ENCODE assay signal across 20 cellular contexts in genomic region chr22:33894036-33894435, GRCh38. TPM values are rescaled to one million over a fixed set of nuclear protein-coding genes. Genes with fewer than 3 reads are reported as not detected.
DNase-seq lines count a peak whose midpoint lies in the region; ATAC-seq, FAIRE-seq and TF ChIP-seq lines count a peak whose summit lies in the region.
"Had no signal": no experiment of that assay in that cellular context is flagged by ENCODE, and none has a peak within 500 bp of the region (broad histone marks: within the 10 kb centered on the region; RNA-seq: fewer than 3 reads in every experiment).

No MANE protein-coding gene starts in this region.

- ATAC-seq in esophagus mucosa: peak; percentile 43
- ATAC-seq: HCT116 had no signal

- TF ChIP-seq CTCF in astrocyte (IDR thresholded peaks at IDR 0.05; ENCODE audit: insufficient read depth, low read depth, low read length) (no peak), progenitor cell of endocrine pancreas (IDR thresholded peaks at IDR 0.05; ENCODE audit: unreplicated experiment) (no peak), PC-9 (conservative IDR thresholded peaks at IDR 0.05) (no peak)

- no peak overlapping the region for H3K4me3 ChIP-seq in astrocyte (ENCODE audit: insufficient read depth, low read depth, low read length)
- H3K4me3 ChIP-seq in mesendoderm (ENCODE audit: low read length): no peak overlapping the region
- no peak overlapping the region for H3K4me3 ChIP-seq in PC-9

- H4K5ac ChIP-seq in mesendoderm (ENCODE audit: low read length): no peak overlapping the region

- no peak overlapping the region for H2BK15ac ChIP-seq in mesendoderm (replicated peaks; ENCODE audit: low read depth)

- no peaks in the 10 kb centered on the region for H3K27me3 ChIP-seq in astrocyte (ENCODE audit: insufficient read depth, low read length)
- H3K27me3 ChIP-seq in mesendoderm (ENCODE audit: insufficient read depth, low read length, poor library complexity): no peaks in the 10 kb centered on the region
- no peaks in the 10 kb centered on the region for H3K27me3 ChIP-seq in PC-9 (ENCODE audit: insufficient read depth, low read depth)

- H3K9me3 ChIP-seq in astrocyte (ENCODE audit: insufficient read depth, low read depth, low read length) (no peaks in the 10 kb centered on the region), PC-9 (ENCODE audit: insufficient read depth, low read depth) (no peaks in the 10 kb centered on the region)

- peaks cover 15% of the 10 kb centered on the region for H3K36me3 Mint-ChIP-seq in astrocyte (ENCODE audit: low read depth, unreplicated experiment)
- H3K36me3 Mint-ChIP-seq in progenitor cell of endocrine pancreas (ENCODE audit: insufficient read depth): peaks cover 10% of the 10 kb centered on the region

- H3K4me1 ChIP-seq in astrocyte (ENCODE audit: insufficient read depth, low read length) (no peaks in the 10 kb centered on the region), mesendoderm (ENCODE audit: control insufficient read depth, low read depth, low read length) (peaks cover 4% of the 10 kb centered on the region), PC-9 (replicated peaks; ENCODE audit: insufficient read depth) (no peaks in the 10 kb centered on the region)

- no TSS peak for BruUV-seq in PC-9 (replicated peaks; lab: Mats Ljungman, UMichigan)

- H3K79me2 ChIP-seq in astrocyte (ENCODE audit: insufficient read depth, low read length) (peaks cover 17% of the 10 kb centered on the region), mesendoderm (ENCODE audit: control insufficient read depth, insufficient read depth, low read length) (peaks cover 62% of the 10 kb centered on the region), PC-9 (ENCODE audit: low read depth) (no peaks in the 10 kb centered on the region)

- no peak overlapping the region for H3K9ac ChIP-seq in astrocyte (ENCODE audit: low read length)
- H3K9ac ChIP-seq in mesendoderm (ENCODE audit: low read length): no peak overlapping the region

- H3K27ac ChIP-seq in astrocyte (ENCODE audit: low read depth, low read length): no peak overlapping the region
- no peak overlapping the region for H3K27ac ChIP-seq in mesendoderm (ENCODE audit: low read depth, low read length)
- H3K27ac ChIP-seq in PC-9: no peak overlapping the region

- H3K23ac ChIP-seq in mesendoderm (ENCODE audit: low read length): peak overlapping the region; percentile 7

- H3K27ac Mint-ChIP-seq in astrocyte (ENCODE audit: unreplicated experiment) (peak overlapping the region; percentile 21), progenitor cell of endocrine pancreas (peak overlapping the region; percentile 76)
- H3K27ac Mint-ChIP-seq: B cell; CD4-positive, alpha-beta T cell had no signal

- DNase-seq in astrocyte (ENCODE audit: low read depth): no peak
- DNase-seq in mesendoderm: no peak
- no peak for DNase-seq in progenitor cell of endocrine pancreas (ENCODE audit: low spot score, unreplicated experiment)
- DNase-seq in DMS53 treated with DMSO at 0.1 percent for 48 hours (lab: John Stamatoyannopoulos, UW; ENCODE audit: unreplicated experiment): no peak
- DNase-seq in PC-9: no peak
- DNase-seq in NCI-H187 (lab: John Stamatoyannopoulos, UW): no peak
- DNase-seq: C1 segment of cervical spinal cord; Calu3; CD4-positive, alpha-beta T cell; DMS 273 treated with DMSO at 0.1 percent for 48 hours; DMS79; IMR-90 had no signal

- POLR2A ChIA-PET in PC-9 (lab: Charles Lee; ENCODE audit: unreplicated experiment): interaction anchor here (0.7 kb wide), 1 partner anchor 26 kb away, joined by 3 read pairs; no protein-coding TSS in a partner anchor

- peaks cover 5% of the 10 kb centered on the region for H3K9me3 Mint-ChIP-seq in astrocyte (ENCODE audit: unreplicated experiment)
- peaks cover 3% of the 10 kb centered on the region for H3K9me3 Mint-ChIP-seq in progenitor cell of endocrine pancreas (ENCODE audit: low read depth)
- H3K9me3 Mint-ChIP-seq: CD4-positive, alpha-beta T cell had no signal

- no peaks in the 10 kb centered on the region for H3K27me3 Mint-ChIP-seq in astrocyte (ENCODE audit: low read depth, unreplicated experiment)
- no peaks in the 10 kb centered on the region for H3K27me3 Mint-ChIP-seq in progenitor cell of endocrine pancreas
- H3K27me3 Mint-ChIP-seq: B cell; CD4-positive, alpha-beta T cell had no signal

- H3K79me1 ChIP-seq in mesendoderm (ENCODE audit: low read length): peaks cover 8% of the 10 kb centered on the region

- no peaks in the 10 kb centered on the region for H3F3A ChIP-seq in PC-9 (ENCODE audit: insufficient read depth, low read depth)

- no peak overlapping the region for H3K56ac ChIP-seq in mesendoderm (ENCODE audit: low read length)

- H2AK5ac ChIP-seq in mesendoderm (ENCODE audit: low read length): no peak overlapping the region

- CTCF ChIA-PET in PC-9 (lab: Charles Lee): no interaction called here

- no peak overlapping the region for H3K4ac ChIP-seq in mesendoderm (ENCODE audit: low read depth, low read length)

- no peak overlapping the region for H4K8ac ChIP-seq in mesendoderm (ENCODE audit: low read depth, low read length)

- no peak overlapping the region for H2BK120ac ChIP-seq in mesendoderm (ENCODE audit: low read depth, low read length)

- no peaks in the 10 kb centered on the region for H3K36me3 ChIP-seq in astrocyte (ENCODE audit: insufficient read depth, low read length)
- no peaks in the 10 kb centered on the region for H3K36me3 ChIP-seq in mesendoderm (ENCODE audit: control insufficient read depth, insufficient read depth, low read length)
- no peaks in the 10 kb centered on the region for H3K36me3 ChIP-seq in PC-9 (ENCODE audit: low read depth)

- no peak overlapping the region for H3K18ac ChIP-seq in mesendoderm (ENCODE audit: low read length)

- H3K4me1 Mint-ChIP-seq in astrocyte (ENCODE audit: low read depth, unreplicated experiment) (peaks cover 20% of the 10 kb centered on the region), progenitor cell of endocrine pancreas (ENCODE audit: low read depth) (peaks cover 73% of the 10 kb centered on the region)

- H3K4me2 ChIP-seq in astrocyte (ENCODE audit: low read length) (no peak overlapping the region), mesendoderm (ENCODE audit: low read length) (no peak overlapping the region), PC-9 (no peak overlapping the region)

- intact Hi-C loops in PC-9 (cut with micrococcal nuclease; ENCODE audit: unreplicated experiment): no loop called here

- H3K9me2 ChIP-seq in PC-9 (ENCODE audit: insufficient read depth): no peaks in the 10 kb centered on the region

- H4K20me1 ChIP-seq in astrocyte (ENCODE audit: insufficient read depth, low read length) (peaks cover 75% of the 10 kb centered on the region), PC-9 (ENCODE audit: insufficient read depth) (no peaks in the 10 kb centered on the region)

- H2BK5ac ChIP-seq in mesendoderm (ENCODE audit: low read length): no peak overlapping the region

- FAIRE-seq in astrocyte (lab: Jason Lieb, UNC): no peak
- FAIRE-seq: A204.1, G401.6, GM12891, GM19239, H54 had no signal

- H2AFZ ChIP-seq in astrocyte (ENCODE audit: low read depth, low read length) (no peak overlapping the region), PC-9 (no peak overlapping the region)

- H3K4me3 Mint-ChIP-seq in astrocyte (ENCODE audit: unreplicated experiment) (no peak overlapping the region), progenitor cell of endocrine pancreas (ENCODE audit: low read depth) (no peak overlapping the region)
- H3K4me3 Mint-ChIP-seq: B cell; CD4-positive, alpha-beta T cell had no signal

RNA-seq across cellular contexts. Expression of gene LARGE1, which starts 26.2 kb away (rescaled TPM):
- total RNA-seq in astrocyte (88.9 and 92.6 TPM in 2 replicates), esophagus mucosa (6.2 TPM), progenitor cell of endocrine pancreas (166 and 195 TPM in 2 replicates), PC-9 (2021) (12.5 and 18.3 TPM in 2 replicates)
- polyA plus RNA-seq in mesendoderm (2013, experiment 1 of 2): 15.1 TPM
- 15.3 TPM for polyA plus RNA-seq in mesendoderm (2013, experiment 2 of 2)
